Comparison of ENCODE assay signal across 17 cellular contexts in genomic region chr4:127995776-127996175, GRCh38. TPM values are rescaled to one million over a fixed set of nuclear protein-coding genes. Genes with fewer than 3 reads are reported as not detected.
DNase-seq lines count a peak whose midpoint lies in the region; ATAC-seq, FAIRE-seq and TF ChIP-seq lines count a peak whose summit lies in the region.
"Had no signal": no experiment of that assay in that cellular context is flagged by ENCODE, and none has a peak within 500 bp of the region (broad histone marks: within the 10 kb centered on the region; RNA-seq: fewer than 3 reads in every experiment).

No MANE protein-coding gene starts in this region.

- peak; percentile 74 to 87 for ATAC-seq in lower lobe of right lung
- ATAC-seq in GM19035 (IDR thresholded peaks at IDR 0.05; ENCODE audit: unreplicated experiment) = no peak
- ATAC-seq in Right ventricle myocardium inferior = no peak
- ATAC-seq: natural killer cell had no signal

- no peak overlapping the region for H3K4me3 ChIP-seq in astrocyte of the spinal cord (ENCODE audit: low read depth, low read length)
- no peak overlapping the region for H3K4me3 ChIP-seq in lower lobe of right lung
- H3K4me3 ChIP-seq: testis had no signal

- TF ChIP-seq CTCF in astrocyte of the spinal cord (IDR thresholded peaks at IDR 0.05; ENCODE audit: low read depth, low read length) (no peak), lower lobe of right lung (IDR thresholded peaks at IDR 0.05) (no peak)

- in situ Hi-C loops in Caki2 (cut with HindIII; ENCODE audit: low pct_unique_long_range_greater_than_20kb, low sequenced_read_pairs) (no loop called here), astrocyte of the spinal cord (cut with HindIII; ENCODE audit: low sequenced_read_pairs) (no loop called here)

- H3K4me1 ChIP-seq in lower lobe of right lung = no peaks in the 10 kb centered on the region
- H3K4me1 ChIP-seq: testis had no signal

- H3K27ac ChIP-seq in lower lobe of right lung = no peak overlapping the region
- H3K27ac ChIP-seq: testis had no signal

- H3K27me3 ChIP-seq in lower lobe of right lung (ENCODE audit: low read depth) = no peaks in the 10 kb centered on the region
- H3K27me3 ChIP-seq: testis had no signal

- peaks cover 9% of the 10 kb centered on the region for H3K9me3 ChIP-seq in lower lobe of right lung
- H3K9me3 ChIP-seq: testis had no signal

- intact Hi-C loops in lower lobe of right lung (cut with DNase I) = no loop called here
- intact Hi-C loops in Right ventricle myocardium inferior (cut with DNase I) = no loop called here

- DNase-seq in Caki2 (ENCODE audit: low read depth) (peak; percentile 42), HTR-8/SVneo (ENCODE audit: insufficient read length, low spot score) (peak; percentile 48), astrocyte of the spinal cord (ENCODE audit: low read depth, low spot score) (peak; percentile 34), lower lobe of right lung (peak; percentile 64), NCI-H2029 (lab: John Stamatoyannopoulos, UW) (no peak), cerebellar nuclear complex (lab: John Stamatoyannopoulos, UW) (no peak), Right ventricle myocardium inferior (ENCODE audit: missing footprints) (no peak)
- DNase-seq: activated naive CD4-positive, alpha-beta T cell; CD4-positive, CD25-positive, alpha-beta regulatory T cell; GDM1; hypothalamus; natural killer cell; NCI-H1092; NCI-H2227 treated with DMSO at 0.1 percent for 48 hours; retina; testis had no signal

- no peak for FAIRE-seq in HTR-8/SVneo (lab: Jason Lieb, UNC)

- no peaks in the 10 kb centered on the region for H3K36me3 ChIP-seq in lower lobe of right lung

RNA-seq across cellular contexts. Expression of gene ABHD18, which starts 30.6 kb away (rescaled TPM):
- total RNA-seq in Caki2 (2014; rRNA removed; shearing (Covaris generic); ENCODE audit: low replicate concordance) = 2.6 and 6.4 TPM in 2 replicates
- 12.6 TPM for total RNA-seq in lower lobe of right lung
- 11.5 TPM for total RNA-seq in Right ventricle myocardium inferior

RNA-seq across cellular contexts. Expression of gene MFSD8, which starts 30.8 kb away (rescaled TPM):
- 14.9 and 15.9 TPM in 2 replicates for total RNA-seq in Caki2 (2014; rRNA removed; shearing (Covaris generic); ENCODE audit: low replicate concordance)
- total RNA-seq in lower lobe of right lung (20.9 TPM), Right ventricle myocardium inferior (6.1 TPM)

Comparison
In these comparisons a context has a peak if more than half of its experiments do, and no peak if none do; other contexts are left out.
1. DNase-seq: peak in Caki2 (single experiment), HTR-8/SVneo (single experiment), astrocyte of the spinal cord (single experiment) and lower lobe of right lung (single experiment); none in NCI-H2029 (single experiment), cerebellar nuclear complex (0 of 2) and Right ventricle myocardium inferior (single experiment).
2. ATAC-seq: peak in lower lobe of right lung (2 of 2); none in GM19035 (single experiment) and Right ventricle myocardium inferior (single experiment).